In the genomic region with DNA sequence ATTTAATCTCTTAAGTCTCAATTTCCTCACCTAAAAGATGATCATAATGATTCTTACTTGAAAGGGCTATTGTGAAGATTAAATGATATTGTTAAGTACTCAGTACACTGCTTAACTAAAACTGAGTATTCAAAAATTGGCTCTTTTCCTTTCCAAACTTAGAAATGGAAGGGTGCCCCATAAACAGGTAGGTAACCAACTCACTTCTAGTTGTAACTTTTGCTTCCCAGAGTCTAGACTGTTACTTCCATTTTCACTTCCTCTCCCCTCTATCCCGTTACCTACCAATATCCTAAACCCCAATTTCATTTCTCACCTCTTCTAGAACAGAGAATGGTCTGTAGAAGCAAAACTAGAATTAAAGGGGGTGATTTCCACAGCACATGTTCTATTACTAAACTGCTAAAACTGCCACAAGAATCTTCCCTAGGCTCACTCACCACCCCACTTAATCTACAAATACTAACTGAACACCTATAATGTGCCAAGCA, we compare ENCODE assay signal across 11 cellular contexts. TPM values are rescaled to one million over a fixed set of nuclear protein-coding genes. Genes with fewer than 3 reads are reported as not detected.
DNase-seq lines count a peak whose midpoint lies in the region; ATAC-seq and TF ChIP-seq lines count a peak whose summit lies in the region.
"Had no signal": no experiment of that assay in that cellular context is flagged by ENCODE, and none has a peak within 500 bp of the region (broad histone marks: within the 10 kb centered on the region; RNA-seq: fewer than 3 reads in every experiment).

No MANE protein-coding gene starts in this region.

- TF ChIP-seq CTCF in C4-2B (conservative IDR thresholded peaks at IDR 0.05) = peak; percentile 65

- H3K36me3 Mint-ChIP-seq in activated T-helper 17 cell treated with anti-CD3 and anti-CD28 coated beads, Interleukin-2, amount 50 U/mL, for 72 hours (ENCODE audit: low read depth) = no peaks in the 10 kb centered on the region

- no peaks in the 10 kb centered on the region for H3K27me3 Mint-ChIP-seq in activated T-helper 17 cell treated with anti-CD3 and anti-CD28 coated beads, Interleukin-2, amount 50 U/mL, for 72 hours

- H3K4me1 Mint-ChIP-seq in activated T-helper 17 cell treated with anti-CD3 and anti-CD28 coated beads, Interleukin-2, amount 50 U/mL, for 72 hours = peaks cover 6% of the 10 kb centered on the region

- DNase-seq in NCI-H2107 (lab: John Stamatoyannopoulos, UW) = no peak
- DNase-seq in dermis blood vessel endothelial cell = no peak
- no peak for DNase-seq in NCI-H2196 (lab: John Stamatoyannopoulos, UW; ENCODE audit: unreplicated experiment)
- DNase-seq in effector memory CD4-positive, alpha-beta T cell = no peak
- DNase-seq: activated T-cell treated with anti-CD3 and anti-CD28 coated beads for 4 hours, BE2C, left ventricle myocardium superior had no signal

- no peaks in the 10 kb centered on the region for H3K27me3 ChIP-seq in effector memory CD4-positive, alpha-beta T cell (replicated peaks; ENCODE audit: control insufficient read depth, insufficient read depth, low read length, poor library complexity, severe bottlenecking)
- H3K27me3 ChIP-seq: BE2C had no signal

- H3K4me1 ChIP-seq in effector memory CD4-positive, alpha-beta T cell (ENCODE audit: control insufficient read depth, insufficient read depth, low read length, poor library complexity, severe bottlenecking) = peaks cover 5% of the 10 kb centered on the region
- H3K4me1 ChIP-seq: BE2C had no signal

- H3K4me3 Mint-ChIP-seq in activated T-helper 17 cell treated with anti-CD3 and anti-CD28 coated beads, Interleukin-2, amount 50 U/mL, for 72 hours = no peak overlapping the region

- ATAC-seq in GM19395 (IDR thresholded peaks at IDR 0.05; ENCODE audit: unreplicated experiment) (peak; percentile 44), HG03045 (IDR thresholded peaks at IDR 0.05; ENCODE audit: unreplicated experiment) (peak; percentile 35)
- ATAC-seq in activated T-helper 17 cell treated with anti-CD3 and anti-CD28 coated beads, Interleukin-2, amount 50 U/mL, for 72 hours (replicated peaks) = peak; percentile 28

- no peak overlapping the region for H3K4me3 ChIP-seq in effector memory CD4-positive, alpha-beta T cell (ENCODE audit: insufficient read depth, low read depth, low read length, poor library complexity, severe bottlenecking)

- H3K9me3 ChIP-seq in effector memory CD4-positive, alpha-beta T cell (ENCODE audit: control insufficient read depth, low read length) = no peaks in the 10 kb centered on the region
- H3K9me3 ChIP-seq: BE2C had no signal

- no peak overlapping the region for H3K27ac ChIP-seq in C4-2B
- H3K27ac ChIP-seq in effector memory CD4-positive, alpha-beta T cell (ENCODE audit: insufficient read depth, low read length, poor library complexity, severe bottlenecking) = no peak overlapping the region

- H3K9me3 Mint-ChIP-seq in activated T-helper 17 cell treated with anti-CD3 and anti-CD28 coated beads, Interleukin-2, amount 50 U/mL, for 72 hours = no peaks in the 10 kb centered on the region

- no peak overlapping the region for H3K27ac Mint-ChIP-seq in activated T-helper 17 cell treated with anti-CD3 and anti-CD28 coated beads, Interleukin-2, amount 50 U/mL, for 72 hours

- H3K36me3 ChIP-seq in effector memory CD4-positive, alpha-beta T cell (ENCODE audit: control insufficient read depth, insufficient read depth, low read length) = no peaks in the 10 kb centered on the region
- H3K36me3 ChIP-seq: BE2C had no signal

RNA-seq across cellular contexts. Expression of a gene that starts 50.0 kb away (rescaled TPM):
- 10 to 100 TPM; 35.4 to 41.0 TPM for total RNA-seq in activated T-helper 17 cell treated with anti-CD3 and anti-CD28 coated beads, Interleukin-2, amount 50 U/mL, for 72 hours
- total RNA-seq in dermis blood vessel endothelial cell = 112 and 173 TPM in 2 replicates
